Comparison of ENCODE assay signal across 23 cellular contexts in genomic region chr5:3944930-3945329, GRCh38.
"Had no signal": no experiment of that assay in that cellular context is flagged by ENCODE, and none has a peak within 500 bp of the region (broad histone marks: within the 10 kb centered on the region; RNA-seq: fewer than 3 reads in every experiment).

No MANE protein-coding gene starts in this region.

- FAIRE-seq: colon, endothelial cell of umbilical vein, islet of Langerhans, keratinocyte had no signal

- H3K4me3 ChIP-seq: coronary artery, dorsolateral prefrontal cortex, esophagus squamous epithelium, gastrocnemius medialis, heart right ventricle, left lung, lower lobe of right lung, mucosa of descending colon had no signal

- DNase-seq: dermis blood vessel endothelial cell; dorsolateral prefrontal cortex; effector CD4-positive, alpha-beta T cell; effector memory CD4-positive, alpha-beta T cell; esophagus squamous epithelium; foreskin fibroblast; foreskin melanocyte; gastrocnemius medialis; glutamatergic neuron; head of caudate nucleus; heart right ventricle; hippocampal formation; left cardiac atrium; left lung; left ventricle myocardium superior; lower lobe of right lung; mesenchymal stem cell; mucosa of descending colon had no signal

- H3K9me3 ChIP-seq: esophagus squamous epithelium, gastrocnemius medialis, lower lobe of right lung had no signal

- H3K27ac ChIP-seq: coronary artery, dorsolateral prefrontal cortex, esophagus squamous epithelium, gastrocnemius medialis, heart right ventricle, left lung, lower lobe of right lung had no signal

- H3K27me3 ChIP-seq: esophagus squamous epithelium, gastrocnemius medialis, heart right ventricle, left lung had no signal

- H3K4me1 ChIP-seq: esophagus squamous epithelium, gastrocnemius medialis, heart right ventricle, left lung, lower lobe of right lung had no signal

- H3K36me3 ChIP-seq: esophagus squamous epithelium, gastrocnemius medialis, heart right ventricle, left lung, lower lobe of right lung had no signal
